ENCODE assay signal across 17 cellular contexts in genomic region chr19:31402931-31403330, GRCh38.
"Had no signal": no experiment of that assay in that cellular context is flagged by ENCODE, and none has a peak within 500 bp of the region (broad histone marks: within the 10 kb centered on the region; RNA-seq: fewer than 3 reads in every experiment).

No MANE protein-coding gene starts in this region.

- DNase-seq: activated CD4-positive, alpha-beta T cell treated with anti-CD3 and anti-CD28 coated beads for 36 hours; activated CD8-positive, alpha-beta memory T cell treated with anti-CD3 and anti-CD28 coated beads, Interleukin-2, amount 50 U/mL, for 4 hours; activated CD8-positive, alpha-beta T cell treated with anti-CD3 and anti-CD28 coated beads for 36 hours; activated gamma-delta T cell treated with Interleukin-2 at 50 U/mL for 16 hours; activated naive CD4-positive, alpha-beta T cell treated with anti-CD3 and anti-CD28 coated beads, Interleukin-2, amount 10 ng/mL, durations not matched to agents 7 days and 5 days; activated naive CD8-positive, alpha-beta T cell treated with anti-CD3 and anti-CD28 coated beads for 36 hours; activated T-cell treated with anti-CD3 and anti-CD28 coated beads, Interleukin-2, amount 50 U/mL, for 72 hours; cerebellar nuclear complex; NCI-H1092 treated with DMSO at 0.1 percent for 48 hours; NCI-H1417 treated with DMSO at 0.1 percent for 48 hours; NCI-H1694; NCI-H2029; NCI-H524; PC-3; SHP77 treated with DMSO at 0.1 percent for 48 hours; T-helper 1 cell; WERI-Rb-1 had no signal

- H3K36me3 ChIP-seq: WERI-Rb-1 had no signal

- ATAC-seq: activated CD4-positive, alpha-beta T cell treated with anti-CD3 and anti-CD28 coated beads for 36 hours; activated CD8-positive, alpha-beta T cell treated with anti-CD3 and anti-CD28 coated beads for 36 hours; activated T-cell treated with anti-CD3 and anti-CD28 coated beads, Interleukin-2, amount 50 U/mL, for 72 hours; PC-3 had no signal

- H3K27ac ChIP-seq: WERI-Rb-1 had no signal
